ENCODE assay signal across 27 cellular contexts in genomic region chr5:177983763-177984564, GRCh38. TPM values are rescaled to one million over a fixed set of nuclear protein-coding genes. Genes with fewer than 3 reads are reported as not detected.
DNase-seq lines count a peak whose midpoint lies in the region; ATAC-seq and TF ChIP-seq lines count a peak whose summit lies in the region.
"Had no signal": no experiment of that assay in that cellular context is flagged by ENCODE, and none has a peak within 500 bp of the region (broad histone marks: within the 10 kb centered on the region; RNA-seq: fewer than 3 reads in every experiment).

No MANE protein-coding gene starts in this region.

- TF ChIP-seq CTCF in esophagus muscularis mucosa (IDR thresholded peaks at IDR 0.05) = no peak

- POLR2A ChIA-PET in naive thymus-derived CD8-positive, alpha-beta T cell (lab: Charles Lee) = no interaction called here

- H3K27ac Mint-ChIP-seq in activated CD4-positive, alpha-beta T cell treated with anti-CD3 and anti-CD28 coated beads, Interleukin-2, amount 10 ng/mL, durations not matched to agents 24 days and 14 days = no peak overlapping the region
- H3K27ac Mint-ChIP-seq in naive thymus-derived CD8-positive, alpha-beta T cell = peak overlapping the region in 1 of 10 donors; percentile 53
- H3K27ac Mint-ChIP-seq: T-helper 1 cell treated with Interleukin-12 subunit alpha and Interleukin-12 subunit beta and Interleukin-4 antibody, amounts not matched to agents 30 μg/mL and 1 μg/mL, for 36 hours had no signal

- no peaks in the 10 kb centered on the region for H3K9me3 Mint-ChIP-seq in activated CD4-positive, alpha-beta T cell treated with anti-CD3 and anti-CD28 coated beads, Interleukin-2, amount 10 ng/mL, durations not matched to agents 24 days and 14 days
- H3K9me3 Mint-ChIP-seq in naive thymus-derived CD8-positive, alpha-beta T cell = no peaks in the 10 kb centered on the region
- H3K9me3 Mint-ChIP-seq: neural crest cell; T-helper 1 cell treated with Interleukin-12 subunit alpha and Interleukin-12 subunit beta and Interleukin-4 antibody, amounts not matched to agents 30 μg/mL and 1 μg/mL, for 36 hours had no signal

- intact Hi-C loops in activated CD4-positive, alpha-beta T cell treated with anti-CD3 and anti-CD28 coated beads, Interleukin-2, amount 10 ng/mL, durations not matched to agents 24 days and 14 days (cut with micrococcal nuclease) = no loop called here
- intact Hi-C loops in esophagus muscularis mucosa (cut with DNase I) = no loop called here
- intact Hi-C loops in posterior vena cava (cut with DNase I) = no loop called here

- H3K9me3 ChIP-seq in esophagus muscularis mucosa = no peaks in the 10 kb centered on the region
- H3K9me3 ChIP-seq: breast epithelium, prostate gland, tibial nerve had no signal

- no peak overlapping the region for H3K4me3 Mint-ChIP-seq in activated CD4-positive, alpha-beta T cell treated with anti-CD3 and anti-CD28 coated beads, Interleukin-2, amount 10 ng/mL, durations not matched to agents 24 days and 14 days
- H3K4me3 Mint-ChIP-seq in naive thymus-derived CD8-positive, alpha-beta T cell = peak overlapping the region in 6 of 10 donors; percentile 9 to 83 (median 59)
- H3K4me3 Mint-ChIP-seq: neural crest cell; T-helper 1 cell treated with Interleukin-12 subunit alpha and Interleukin-12 subunit beta and Interleukin-4 antibody, amounts not matched to agents 30 μg/mL and 1 μg/mL, for 36 hours had no signal

- peak in 1 of 2 donors; percentile 17 for ATAC-seq in naive thymus-derived CD8-positive, alpha-beta T cell
- no peak for ATAC-seq in HG03521 (IDR thresholded peaks at IDR 0.05; ENCODE audit: unreplicated experiment)
- ATAC-seq: HCT116 had no signal

- no peak for TF ChIP-seq EP300 in esophagus muscularis mucosa (IDR thresholded peaks at IDR 0.05)

- H3K4me1 Mint-ChIP-seq in activated CD4-positive, alpha-beta T cell treated with anti-CD3 and anti-CD28 coated beads, Interleukin-2, amount 10 ng/mL, durations not matched to agents 24 days and 14 days = peaks cover 2% of the 10 kb centered on the region
- peaks cover 7 to 33% (median 15%) of the 10 kb centered on the region in 4 donors for H3K4me1 Mint-ChIP-seq in naive thymus-derived CD8-positive, alpha-beta T cell
- H3K4me1 Mint-ChIP-seq: neural crest cell had no signal

- H3K36me3 Mint-ChIP-seq in activated CD4-positive, alpha-beta T cell treated with anti-CD3 and anti-CD28 coated beads, Interleukin-2, amount 10 ng/mL, durations not matched to agents 24 days and 14 days (ENCODE audit: low read depth) = no peaks in the 10 kb centered on the region
- H3K36me3 Mint-ChIP-seq in naive thymus-derived CD8-positive, alpha-beta T cell = no peaks in the 10 kb centered on the region

- H3K4me1 ChIP-seq in esophagus muscularis mucosa = peaks cover 0 to 7% (median 3%) of the 10 kb centered on the region in 4 donors
- H3K4me1 ChIP-seq: breast epithelium, prostate gland, tibial nerve had no signal

- H3K27ac ChIP-seq in esophagus muscularis mucosa (replicated peaks in 1 of 4) = no peak overlapping the region
- H3K27ac ChIP-seq: breast epithelium, KMS-11, prostate gland, tibial nerve had no signal

- TF ChIP-seq POLR2A in esophagus muscularis mucosa (IDR thresholded peaks at IDR 0.05; ENCODE audit: low read depth) = no peak

- H3K27me3 ChIP-seq in esophagus muscularis mucosa = peaks cover 0 to 76% (median 30%) of the 10 kb centered on the region in 4 donors

- no peak overlapping the region for H3K4me3 ChIP-seq in esophagus muscularis mucosa
- H3K4me3 ChIP-seq: tibial nerve had no signal

- WGBS in esophagus muscularis mucosa = 66% methylated on average over 10 of the region's 44 CpGs

- H3K36me3 ChIP-seq in esophagus muscularis mucosa = no peaks in the 10 kb centered on the region
- H3K36me3 ChIP-seq: breast epithelium, prostate gland, tibial nerve had no signal

- DNase-seq in activated CD4-positive, alpha-beta T cell treated with anti-CD3 and anti-CD28 coated beads, Interleukin-2, amount 10 ng/mL, durations not matched to agents 24 days and 14 days = peak; percentile 50
- no peak for DNase-seq in activated CD4-positive, alpha-beta T cell treated with anti-CD3 and anti-CD28 coated beads for 4 hours
- peak; percentile 31 for DNase-seq in D341Med (ENCODE audit: low spot score)
- peak; percentile 53 for DNase-seq in esophagus muscularis mucosa (ENCODE audit: extremely low spot score)
- DNase-seq in naive thymus-derived CD8-positive, alpha-beta T cell = no peak
- no peak for DNase-seq in posterior vena cava (ENCODE audit: low spot score)
- no peak for DNase-seq in stimulated activated CD8-positive, alpha-beta memory T cell treated with anti-CD3 and anti-CD28 coated beads, Interleukin-4, amount 100 ng/mL, for 48 hours
- DNase-seq: activated CD4-positive, alpha-beta T cell treated with anti-CD3 and anti-CD28 coated beads for 48 hours; activated naive CD4-positive, alpha-beta T cell; activated T-cell treated with anti-CD3 and anti-CD28 coated beads, Interleukin-2, amount 50 U/mL, for 48 hours; amniotic stem cell; NCI-H1436; NCI-H2081 treated with DMSO at 0.1 percent for 48 hours; NCI-H446; NCI-H82; RPMI8226 had no signal

- H3K27me3 Mint-ChIP-seq in activated CD4-positive, alpha-beta T cell treated with anti-CD3 and anti-CD28 coated beads, Interleukin-2, amount 10 ng/mL, durations not matched to agents 24 days and 14 days = peaks cover 61% of the 10 kb centered on the region
- peaks cover 13 to 68% (median 44%) of the 10 kb centered on the region in 5 donors for H3K27me3 Mint-ChIP-seq in naive thymus-derived CD8-positive, alpha-beta T cell

RNA-seq across cellular contexts. Expression of gene PROP1, which starts 12.1 kb away (rescaled TPM):
- not detected in 2 replicates for total RNA-seq in activated CD4-positive, alpha-beta T cell treated with anti-CD3 and anti-CD28 coated beads, Interleukin-2, amount 10 ng/mL, durations not matched to agents 24 days and 14 days
- not detected for total RNA-seq in esophagus muscularis mucosa
- not detected for total RNA-seq in naive thymus-derived CD8-positive, alpha-beta T cell
- polyA plus RNA-seq in naive thymus-derived CD8-positive, alpha-beta T cell = not detected
- not detected for total RNA-seq in posterior vena cava
- total RNA-seq: breast epithelium, HT-29, lung microvascular endothelial cell, neural crest cell, prostate gland, tibial nerve had no signal
- polyA plus RNA-seq: BJ had no signal

Comparison
In these comparisons a context has a peak if more than half of its experiments do, and no peak if none do; other contexts are left out.
1. DNase-seq: peak in activated CD4-positive, alpha-beta T cell treated with anti-CD3 and anti-CD28 coated beads, Interleukin-2, amount 10 ng/mL, durations not matched to agents 24 days and 14 days (single experiment), D341Med (single experiment) and esophagus muscularis mucosa (single experiment); none in activated CD4-positive, alpha-beta T cell treated with anti-CD3 and anti-CD28 coated beads for 4 hours (0 of 2), naive thymus-derived CD8-positive, alpha-beta T cell (0 of 10), posterior vena cava (single experiment) and stimulated activated CD8-positive, alpha-beta memory T cell treated with anti-CD3 and anti-CD28 coated beads, Interleukin-4, amount 100 ng/mL, for 48 hours (single experiment).